ENCODE assay signal across 11 cellular contexts in genomic region chr4:152112887-152113286, GRCh38.
DNase-seq lines count a peak whose midpoint lies in the region; ATAC-seq lines count a peak whose summit lies in the region.
"Had no signal": no experiment of that assay in that cellular context is flagged by ENCODE, and none has a peak within 500 bp of the region (broad histone marks: within the 10 kb centered on the region; RNA-seq: fewer than 3 reads in every experiment).

No MANE protein-coding gene starts in this region.

- H3K9me3 Mint-ChIP-seq in activated CD4-positive, alpha-beta memory T cell treated with anti-CD3 and anti-CD28 coated beads for 36 hours, result no peaks in the 10 kb centered on the region
- H3K9me3 Mint-ChIP-seq in activated CD4-positive, alpha-beta memory T cell treated with anti-CD3 and anti-CD28 coated beads, Interleukin-2, amount 10 ng/mL, durations not matched to agents 7 days and 5 days, result peaks cover 11% of the 10 kb centered on the region
- H3K9me3 Mint-ChIP-seq in stimulated activated effector memory CD8-positive, alpha-beta T cell treated with anti-CD3 and anti-CD28 coated beads, Interleukin-12 subunit alpha, Interleukin-12 subunit beta, amount 100 ng/mL, for 72 hours, result peaks cover 12% of the 10 kb centered on the region
- peaks cover 6% of the 10 kb centered on the region for H3K9me3 Mint-ChIP-seq in activated T-cell treated with anti-CD3 and anti-CD28 coated beads, Interleukin-2, amount 50 U/mL, for 4 hours

- peak; percentile 89 for ATAC-seq in GM21786 (IDR thresholded peaks at IDR 0.05; ENCODE audit: unreplicated experiment)
- peak; percentile 70 for ATAC-seq in HG03439 (IDR thresholded peaks at IDR 0.05; ENCODE audit: unreplicated experiment)
- ATAC-seq in stimulated activated effector memory CD8-positive, alpha-beta T cell treated with anti-CD3 and anti-CD28 coated beads, Interleukin-12 subunit alpha, Interleukin-12 subunit beta, amount 100 ng/mL, for 72 hours, result peak; percentile 77
- no peak for ATAC-seq in activated T-cell treated with anti-CD3 and anti-CD28 coated beads, Interleukin-2, amount 50 U/mL, for 4 hours
- ATAC-seq: A549 had no signal

- no peak overlapping the region for H3K4me3 Mint-ChIP-seq in activated CD4-positive, alpha-beta memory T cell treated with anti-CD3 and anti-CD28 coated beads for 36 hours
- no peak overlapping the region for H3K4me3 Mint-ChIP-seq in activated CD4-positive, alpha-beta memory T cell treated with anti-CD3 and anti-CD28 coated beads, Interleukin-2, amount 10 ng/mL, durations not matched to agents 7 days and 5 days
- H3K4me3 Mint-ChIP-seq in stimulated activated effector memory CD8-positive, alpha-beta T cell treated with anti-CD3 and anti-CD28 coated beads, Interleukin-12 subunit alpha, Interleukin-12 subunit beta, amount 100 ng/mL, for 72 hours, result no peak overlapping the region
- no peak overlapping the region for H3K4me3 Mint-ChIP-seq in activated T-cell treated with anti-CD3 and anti-CD28 coated beads, Interleukin-2, amount 50 U/mL, for 4 hours

- CTCF ChIA-PET in activated CD4-positive, alpha-beta memory T cell treated with anti-CD3 and anti-CD28 coated beads for 36 hours (lab: Charles Lee), result no interaction called here
- CTCF ChIA-PET in activated CD4-positive, alpha-beta memory T cell treated with anti-CD3 and anti-CD28 coated beads, Interleukin-2, amount 10 ng/mL, durations not matched to agents 7 days and 5 days (lab: Charles Lee), result interaction anchor here (1.0 kb wide), 1 partner anchor 11 kb away, joined by 4 read pairs; no protein-coding TSS in a partner anchor

- peak; percentile 29 for DNase-seq in activated CD4-positive, alpha-beta memory T cell treated with anti-CD3 and anti-CD28 coated beads for 36 hours
- no peak for DNase-seq in activated CD4-positive, alpha-beta memory T cell treated with anti-CD3 and anti-CD28 coated beads, Interleukin-2, amount 10 ng/mL, durations not matched to agents 7 days and 5 days
- DNase-seq in stimulated activated effector memory CD8-positive, alpha-beta T cell treated with anti-CD3 and anti-CD28 coated beads, Interleukin-12 subunit alpha, Interleukin-12 subunit beta, amount 100 ng/mL, for 72 hours (ENCODE audit: low spot score in 2 of 2), result peak in 1 of 2 donors; percentile 44
- no peak for DNase-seq in NCI-H1092 treated with DMSO at 0.1 percent for 48 hours (lab: John Stamatoyannopoulos, UW)
- DNase-seq in DMS53 (lab: John Stamatoyannopoulos, UW), result no peak
- no peak for DNase-seq in activated T-cell treated with anti-CD3 and anti-CD28 coated beads, Interleukin-2, amount 50 U/mL, for 4 hours
- DNase-seq: small intestine; stimulated activated CD8-positive, alpha-beta memory T cell treated with anti-CD3 and anti-CD28 coated beads, Interleukin-4, amount 100 ng/mL, for 48 hours had no signal

- H3K4me1 Mint-ChIP-seq in activated CD4-positive, alpha-beta memory T cell treated with anti-CD3 and anti-CD28 coated beads for 36 hours (ENCODE audit: low read depth), result peaks cover 59% of the 10 kb centered on the region
- H3K4me1 Mint-ChIP-seq in activated CD4-positive, alpha-beta memory T cell treated with anti-CD3 and anti-CD28 coated beads, Interleukin-2, amount 10 ng/mL, durations not matched to agents 7 days and 5 days, result peaks cover 55% of the 10 kb centered on the region
- peaks cover 68% of the 10 kb centered on the region for H3K4me1 Mint-ChIP-seq in stimulated activated effector memory CD8-positive, alpha-beta T cell treated with anti-CD3 and anti-CD28 coated beads, Interleukin-12 subunit alpha, Interleukin-12 subunit beta, amount 100 ng/mL, for 72 hours
- peaks cover 84% of the 10 kb centered on the region for H3K4me1 Mint-ChIP-seq in activated T-cell treated with anti-CD3 and anti-CD28 coated beads, Interleukin-2, amount 50 U/mL, for 4 hours (ENCODE audit: low read depth)

- intact Hi-C loops in activated CD4-positive, alpha-beta memory T cell treated with anti-CD3 and anti-CD28 coated beads for 36 hours (cut with micrococcal nuclease), result no loop called here

- H3K36me3 Mint-ChIP-seq in activated CD4-positive, alpha-beta memory T cell treated with anti-CD3 and anti-CD28 coated beads for 36 hours, result peaks cover 2% of the 10 kb centered on the region
- H3K36me3 Mint-ChIP-seq in activated CD4-positive, alpha-beta memory T cell treated with anti-CD3 and anti-CD28 coated beads, Interleukin-2, amount 10 ng/mL, durations not matched to agents 7 days and 5 days (ENCODE audit: low read depth), result peaks cover 20% of the 10 kb centered on the region
- H3K36me3 Mint-ChIP-seq in stimulated activated effector memory CD8-positive, alpha-beta T cell treated with anti-CD3 and anti-CD28 coated beads, Interleukin-12 subunit alpha, Interleukin-12 subunit beta, amount 100 ng/mL, for 72 hours, result no peaks in the 10 kb centered on the region
- no peaks in the 10 kb centered on the region for H3K36me3 Mint-ChIP-seq in activated T-cell treated with anti-CD3 and anti-CD28 coated beads, Interleukin-2, amount 50 U/mL, for 4 hours (ENCODE audit: insufficient read depth)

- no peaks in the 10 kb centered on the region for H3K27me3 Mint-ChIP-seq in activated CD4-positive, alpha-beta memory T cell treated with anti-CD3 and anti-CD28 coated beads for 36 hours
- no peaks in the 10 kb centered on the region for H3K27me3 Mint-ChIP-seq in activated CD4-positive, alpha-beta memory T cell treated with anti-CD3 and anti-CD28 coated beads, Interleukin-2, amount 10 ng/mL, durations not matched to agents 7 days and 5 days
- H3K27me3 Mint-ChIP-seq in activated T-cell treated with anti-CD3 and anti-CD28 coated beads, Interleukin-2, amount 50 U/mL, for 4 hours (ENCODE audit: low read depth), result no peaks in the 10 kb centered on the region

- POLR2A ChIA-PET in activated CD4-positive, alpha-beta memory T cell treated with anti-CD3 and anti-CD28 coated beads for 36 hours (lab: Charles Lee), result no interaction called here
- POLR2A ChIA-PET in activated CD4-positive, alpha-beta memory T cell treated with anti-CD3 and anti-CD28 coated beads, Interleukin-2, amount 10 ng/mL, durations not matched to agents 7 days and 5 days (lab: Charles Lee), result interaction anchor here (0.7 to 3.7 kb wide), 2 partner anchors 12 to 20 kb away, joined by 3 to 29 read pairs; no protein-coding TSS in a partner anchor

- no peak overlapping the region for H3K27ac Mint-ChIP-seq in activated CD4-positive, alpha-beta memory T cell treated with anti-CD3 and anti-CD28 coated beads for 36 hours
- H3K27ac Mint-ChIP-seq in activated CD4-positive, alpha-beta memory T cell treated with anti-CD3 and anti-CD28 coated beads, Interleukin-2, amount 10 ng/mL, durations not matched to agents 7 days and 5 days, result no peak overlapping the region
- H3K27ac Mint-ChIP-seq in stimulated activated effector memory CD8-positive, alpha-beta T cell treated with anti-CD3 and anti-CD28 coated beads, Interleukin-12 subunit alpha, Interleukin-12 subunit beta, amount 100 ng/mL, for 72 hours, result peak overlapping the region; percentile 62

Comparison
In these comparisons a context has a peak if more than half of its experiments do, and no peak if none do; other contexts are left out.
1. ATAC-seq: peak in GM21786 (single experiment), HG03439 (single experiment) and stimulated activated effector memory CD8-positive, alpha-beta T cell treated with anti-CD3 and anti-CD28 coated beads, Interleukin-12 subunit alpha, Interleukin-12 subunit beta, amount 100 ng/mL, for 72 hours (single experiment); none in activated T-cell treated with anti-CD3 and anti-CD28 coated beads, Interleukin-2, amount 50 U/mL, for 4 hours (0 of 2).